In the genomic region with DNA sequence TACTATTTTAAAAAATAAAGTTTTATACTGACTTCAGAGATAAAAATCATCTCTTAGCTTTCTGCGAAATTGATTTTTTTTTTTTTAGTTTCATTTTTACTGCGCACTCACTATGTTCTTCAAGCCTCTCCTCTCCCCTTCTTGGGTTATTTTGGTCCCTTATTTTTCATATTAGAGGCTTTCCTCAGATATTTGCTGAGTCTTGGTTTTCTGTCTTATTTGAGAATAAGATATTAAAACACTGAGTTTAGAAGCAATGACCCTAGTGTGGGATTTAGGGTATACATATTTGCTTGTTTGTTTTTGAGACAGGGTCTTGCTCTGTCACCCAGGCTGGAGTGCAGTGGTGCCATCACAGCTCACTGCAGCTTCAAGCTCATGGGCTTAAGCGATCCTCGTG, we compare ENCODE assay signal across 7 cellular contexts.
"Had no signal": no experiment of that assay in that cellular context is flagged by ENCODE, and none has a peak within 500 bp of the region (broad histone marks: within the 10 kb centered on the region; RNA-seq: fewer than 3 reads in every experiment).

No MANE protein-coding gene starts in this region.

- H3K4me3 ChIP-seq: GM12878 had no signal

- FAIRE-seq: G401.6, GM12878, GM12892, GM18507, GM19239 had no signal

- DNase-seq: GDM1, GF-D8 had no signal

- ATAC-seq: GM12878 had no signal
